Comparison of ENCODE assay signal across 12 cellular contexts in the genomic region with DNA sequence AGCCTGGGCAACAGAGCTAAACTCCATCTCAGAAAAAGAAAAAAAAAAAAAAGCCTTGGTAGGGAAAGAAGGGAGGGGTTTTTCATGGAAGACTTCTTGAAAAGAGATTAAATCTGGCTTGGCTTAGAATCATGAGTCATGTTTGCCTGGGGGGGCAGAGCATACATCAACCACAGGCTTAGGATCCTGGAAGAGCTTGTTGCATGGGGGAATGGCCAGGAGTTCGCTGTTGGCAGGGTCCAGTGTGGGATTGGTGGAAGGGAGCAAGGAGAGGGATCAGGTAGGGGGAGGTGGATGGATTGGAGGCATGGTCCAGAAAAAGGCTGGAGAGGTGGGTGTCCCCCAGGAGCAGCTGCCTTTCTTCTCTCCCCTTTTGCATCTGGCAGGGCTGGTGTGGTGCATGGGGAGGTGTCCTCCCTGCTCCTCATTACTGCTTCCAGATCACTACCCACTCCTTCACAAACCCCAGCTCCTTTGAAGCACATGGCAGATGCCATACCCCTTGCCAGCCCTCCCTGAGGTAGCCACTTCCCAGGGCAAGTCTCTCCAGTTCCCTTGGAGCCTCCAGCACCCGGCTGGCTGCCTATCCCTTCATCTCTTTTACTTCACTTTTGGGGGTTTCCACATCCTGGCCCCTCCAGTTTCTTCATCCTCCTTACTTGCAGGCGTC. TPM values are rescaled to one million over a fixed set of nuclear protein-coding genes. Genes with fewer than 3 reads are reported as not detected.
DNase-seq lines count a peak whose midpoint lies in the region; ATAC-seq, FAIRE-seq and TF ChIP-seq lines count a peak whose summit lies in the region.
"Had no signal": no experiment of that assay in that cellular context is flagged by ENCODE, and none has a peak within 500 bp of the region (broad histone marks: within the 10 kb centered on the region; RNA-seq: fewer than 3 reads in every experiment).

No MANE protein-coding gene starts in this region.

- no peak overlapping the region for H3K4me3 ChIP-seq in SJSA1
- H3K4me3 ChIP-seq in esophagus muscularis mucosa, result peak overlapping the region; percentile 72 to 88 (median 76)
- H3K4me3 ChIP-seq in retinal pigment epithelial cell (ENCODE audit: low read length), result no peak overlapping the region
- no peak overlapping the region for H3K4me3 ChIP-seq in heart right ventricle
- H3K4me3 ChIP-seq: vagina had no signal

- H3K27ac ChIP-seq in SJSA1 (no peak overlapping the region), esophagus muscularis mucosa (replicated peaks in 1 of 4) (peak overlapping the region; percentile 87 to 92 (median 88)), heart right ventricle (no peak overlapping the region)
- H3K27ac ChIP-seq: vagina had no signal

- no peak for TF ChIP-seq EP300 in esophagus muscularis mucosa (IDR thresholded peaks at IDR 0.05)

- no peak for TF ChIP-seq CTCF in esophagus muscularis mucosa (IDR thresholded peaks at IDR 0.05)
- no peak for TF ChIP-seq CTCF in retinal pigment epithelial cell (conservative IDR thresholded peaks at IDR 0.05; ENCODE audit: low read depth, low read length)
- TF ChIP-seq CTCF in heart right ventricle (IDR thresholded peaks at IDR 0.05), result no peak

- H3K27me3 ChIP-seq in SJSA1 (replicated peaks), result no peaks in the 10 kb centered on the region
- peaks cover 0 to 3% (median 0%) of the 10 kb centered on the region in 4 donors for H3K27me3 ChIP-seq in esophagus muscularis mucosa
- H3K27me3 ChIP-seq in heart right ventricle, result no peaks in the 10 kb centered on the region
- H3K27me3 ChIP-seq: vagina had no signal

- intact Hi-C loops in esophagus muscularis mucosa (cut with DNase I) (no loop called here), heart right ventricle (cut with DNase I) (loop anchor here in 1 of 10 donors (5.0 kb wide), 1 partner anchor 99 kb away; no protein-coding TSS in a partner anchor)

- no peak for FAIRE-seq in H54 (lab: Jason Lieb, UNC)
- FAIRE-seq: D721Med, TTC549 had no signal

- no peak for TF ChIP-seq POLR2A in H54 (IDR thresholded peaks at IDR 0.05; ENCODE audit: low read depth, low read length)
- no peak for TF ChIP-seq POLR2A in esophagus muscularis mucosa (IDR thresholded peaks at IDR 0.05; ENCODE audit: low read depth)

- peaks cover 32% of the 10 kb centered on the region for H3K4me1 ChIP-seq in SJSA1 (replicated peaks)
- H3K4me1 ChIP-seq in esophagus muscularis mucosa, result peaks cover 9 to 81% (median 75%) of the 10 kb centered on the region in 4 donors
- peaks cover 0 to 18% (median 15%) of the 10 kb centered on the region in 9 donors for H3K4me1 ChIP-seq in heart right ventricle

- no peak for ATAC-seq in heart right ventricle
- no peak for ATAC-seq in HG03280 (IDR thresholded peaks at IDR 0.05; ENCODE audit: unreplicated experiment)
- no peak for ATAC-seq in GM21576 (IDR thresholded peaks at IDR 0.05; ENCODE audit: unreplicated experiment)

- H3K36me3 ChIP-seq in SJSA1 (peaks cover 3% of the 10 kb centered on the region; the same call in 1 of the 2 replicates), esophagus muscularis mucosa (peaks cover 0 to 12% (median 0%) of the 10 kb centered on the region in 4 donors), heart right ventricle (peaks cover 0 to 4% (median 0%) of the 10 kb centered on the region in 9 donors)
- H3K36me3 ChIP-seq: vagina had no signal

- WGBS in esophagus muscularis mucosa, result 84% methylated on average over 3 of the region's 3 CpGs
- 91 to 92% methylated on average over 3 of the region's 3 CpGs for WGBS in heart right ventricle, 2 donors

- H3K9me3 ChIP-seq in SJSA1 (replicated peaks) (0 out of 2 replicates have a peak, but pooled peaks cover 3% of the 10 kb centered on the region), esophagus muscularis mucosa (no peaks in the 10 kb centered on the region), heart right ventricle (no peaks in the 10 kb centered on the region)
- H3K9me3 ChIP-seq: vagina had no signal

- peak; percentile 45 for DNase-seq in H54 (ENCODE audit: insufficient read length, low spot score)
- DNase-seq in SJSA1 (ENCODE audit: low read depth in 1 of 2, low spot score in 2 of 2), result peak; percentile 48 to 59
- no peak for DNase-seq in esophagus muscularis mucosa (ENCODE audit: extremely low spot score)
- peak; percentile 67 for DNase-seq in retinal pigment epithelial cell (ENCODE audit: low read depth)
- no peak for DNase-seq in NK-92 treated with Interleukin-12 subunit alpha and Interleukin-12 subunit beta, amount 100 ng/mL, for 24 hours (lab: John Stamatoyannopoulos, UW)
- no peak for DNase-seq in heart right ventricle
- DNase-seq: NCI-H1417 had no signal

RNA-seq across cellular contexts. Expression of a gene that starts 2.5 kb away (rescaled TPM):
- total RNA-seq in SJSA1 (2014; rRNA removed; shearing (Covaris generic)), result 15.2 and 19.1 TPM in 2 replicates
- 100 to 1,000 TPM; 119 to 262 (median 152) TPM for total RNA-seq in esophagus muscularis mucosa
- 1 to 10 TPM; 1.6 to 6.8 (median 2.4) TPM for total RNA-seq in heart right ventricle
- 1 to 10 TPM; 1.7 to 2.0 TPM for polyA plus RNA-seq in heart right ventricle

Comparison
In these comparisons a context has a peak if more than half of its experiments do, and no peak if none do; other contexts are left out.
1. DNase-seq: peak in H54 (single experiment), SJSA1 (2 of 2) and retinal pigment epithelial cell (single experiment); none in esophagus muscularis mucosa (single experiment), NK-92 treated with Interleukin-12 subunit alpha and Interleukin-12 subunit beta, amount 100 ng/mL, for 24 hours (single experiment) and heart right ventricle (0 of 2).
2. H3K27ac ChIP-seq: peak in esophagus muscularis mucosa (4 of 4); none in SJSA1 (single experiment) and heart right ventricle (0 of 10).
3. H3K4me3 ChIP-seq: peak in esophagus muscularis mucosa (4 of 4); none in SJSA1 (single experiment), retinal pigment epithelial cell (single experiment) and heart right ventricle (0 of 10).